Comparison of ENCODE assay signal across 27 cellular contexts in the genomic region with DNA sequence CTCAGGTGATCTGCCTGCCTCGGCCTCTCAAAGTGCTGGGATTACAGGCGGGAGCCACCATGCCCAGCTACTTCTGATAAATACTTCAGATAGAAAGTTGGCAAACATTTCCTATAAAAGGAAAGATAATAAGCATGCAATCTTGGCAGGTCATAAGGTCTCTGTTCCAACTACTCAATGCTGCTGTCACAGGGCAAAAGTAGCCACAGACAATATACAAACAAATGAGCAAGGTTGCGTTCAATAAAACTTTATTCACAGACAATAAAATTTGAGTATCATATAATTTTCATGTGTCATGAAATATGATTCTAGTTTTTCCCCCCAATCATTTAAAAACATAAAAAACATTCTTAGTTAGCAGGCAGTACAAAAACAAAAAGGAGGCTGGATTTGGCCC.
"Had no signal": no experiment of that assay in that cellular context is flagged by ENCODE, and none has a peak within 500 bp of the region (broad histone marks: within the 10 kb centered on the region; RNA-seq: fewer than 3 reads in every experiment).

No MANE protein-coding gene starts in this region.

- FAIRE-seq: keratinocyte had no signal

- H3K27me3 Mint-ChIP-seq: naive thymus-derived CD4-positive, alpha-beta T cell; natural killer cell treated with Interleukin-12 subunit alpha and Interleukin-12 subunit beta and Interleukin-15 and Interleukin-18, amount 100 ng/mL, for 72 hours; progenitor cell of endocrine pancreas; stimulated activated naive CD8-positive, alpha-beta T cell treated with anti-CD3 and anti-CD28 coated beads, Interleukin-15, Interleukin-2, amounts not matched to agents 100 ng/mL and 50 ng/mL, for 24 hours; type B pancreatic cell had no signal

- H3K9me3 Mint-ChIP-seq: mesothelial cell of epicardium; naive thymus-derived CD4-positive, alpha-beta T cell; natural killer cell treated with Interleukin-12 subunit alpha and Interleukin-12 subunit beta and Interleukin-15 and Interleukin-18, amount 100 ng/mL, for 72 hours; stimulated activated naive CD8-positive, alpha-beta T cell treated with anti-CD3 and anti-CD28 coated beads, Interleukin-15, Interleukin-2, amounts not matched to agents 100 ng/mL and 50 ng/mL, for 24 hours; type B pancreatic cell had no signal

- H3K9me3 ChIP-seq: left lung, lower lobe of right lung, ovary, right atrium auricular region, suprapubic skin, thoracic aorta, tibial nerve, vagina had no signal

- ATAC-seq: left cardiac atrium; left lung; lower lobe of right lung; naive thymus-derived CD4-positive, alpha-beta T cell; natural killer cell treated with Interleukin-12 subunit alpha and Interleukin-12 subunit beta and Interleukin-15 and Interleukin-18, amount 100 ng/mL, for 72 hours; sciatic nerve had no signal

- H3K4me3 Mint-ChIP-seq: mesothelial cell of epicardium; naive thymus-derived CD4-positive, alpha-beta T cell; natural killer cell treated with Interleukin-12 subunit alpha and Interleukin-12 subunit beta and Interleukin-15 and Interleukin-18, amount 100 ng/mL, for 72 hours; stimulated activated naive CD8-positive, alpha-beta T cell treated with anti-CD3 and anti-CD28 coated beads, Interleukin-15, Interleukin-2, amounts not matched to agents 100 ng/mL and 50 ng/mL, for 24 hours; type B pancreatic cell had no signal

- H3K27me3 ChIP-seq: left lung, ovary, right atrium auricular region, suprapubic skin, tibial nerve, vagina had no signal

- H3K4me1 ChIP-seq: left lung, lower lobe of right lung, right atrium auricular region, suprapubic skin, tibial nerve, vagina had no signal

- H3K27ac ChIP-seq: left lung, lower lobe of right lung, ovary, right atrium auricular region, skin epidermis, suprapubic skin, thoracic aorta, tibial nerve, vagina had no signal

- H3K27ac Mint-ChIP-seq: mesothelial cell of epicardium; natural killer cell treated with Interleukin-12 subunit alpha and Interleukin-12 subunit beta and Interleukin-15 and Interleukin-18, amount 100 ng/mL, for 72 hours; progenitor cell of endocrine pancreas; stimulated activated naive CD8-positive, alpha-beta T cell treated with anti-CD3 and anti-CD28 coated beads, Interleukin-15, Interleukin-2, amounts not matched to agents 100 ng/mL and 50 ng/mL, for 24 hours; type B pancreatic cell had no signal

- H3K4me3 ChIP-seq: left lung, lower lobe of right lung, ovary, right atrium auricular region, skin epidermis, suprapubic skin, thoracic aorta, tibial nerve, vagina had no signal

- DNase-seq: hippocampal formation; kidney glomerular epithelial cell; left cardiac atrium; left lung; lower lobe of right lung; mammary epithelial cell; mesendoderm; naive thymus-derived CD4-positive, alpha-beta T cell; ovary; stimulated activated CD4-positive, alpha-beta T cell treated with anti-CD3 and anti-CD28 coated beads, Interleukin-12 subunit alpha, Interleukin-12 subunit beta, amount 100 ng/mL, for 4 hours; stimulated activated CD4-positive, alpha-beta T cell treated with anti-CD3 and anti-CD28 coated beads, Interleukin-15, amount 100 ng/mL, for 24 hours; stimulated activated CD4-positive, alpha-beta T cell treated with anti-CD3 and anti-CD28 coated beads, Interleukin-2, amount 100 ng/mL, for 24 hours; stimulated activated CD4-positive, alpha-beta T cell treated with anti-CD3 and anti-CD28 coated beads, Interleukin-4, amount 100 ng/mL, for 1 hour; stimulated activated naive CD4-positive, alpha-beta T cell had no signal

- H3K4me1 Mint-ChIP-seq: mesothelial cell of epicardium; naive thymus-derived CD4-positive, alpha-beta T cell had no signal

- H3K36me3 ChIP-seq: ovary had no signal
